9 cellular contexts compared by ENCODE assay signal in the genomic region with DNA sequence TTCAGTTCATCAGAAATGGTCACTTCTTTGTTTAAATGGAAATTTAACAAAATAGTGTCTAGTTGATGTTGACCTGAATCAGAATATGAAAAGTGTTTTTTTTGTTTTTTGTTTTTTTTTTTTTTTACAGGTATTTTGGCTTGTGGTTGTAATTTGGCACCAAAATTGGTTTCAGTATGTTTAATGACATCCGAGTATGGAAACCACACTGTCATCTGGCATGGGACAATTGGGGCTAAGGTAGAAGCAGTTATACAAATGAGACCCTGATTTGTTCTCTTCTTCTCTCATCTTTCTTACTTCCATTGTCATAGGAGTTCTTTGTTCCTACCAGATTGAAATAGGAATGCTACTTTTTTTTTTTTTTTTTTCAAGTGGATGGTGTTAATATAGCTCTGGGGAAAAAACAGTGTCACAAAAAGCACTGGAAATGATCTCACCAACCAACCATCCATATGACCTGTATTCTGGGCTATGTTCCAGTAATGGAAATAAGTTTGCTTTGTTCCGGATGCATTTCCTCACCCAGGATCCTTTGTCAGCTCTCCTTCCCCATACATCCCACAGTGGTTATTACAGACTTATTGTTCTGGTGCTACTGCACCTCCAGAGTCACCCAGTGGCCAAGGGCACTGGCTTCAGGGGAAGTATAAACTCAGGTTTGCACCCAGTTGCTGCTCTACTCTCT.
DNase-seq lines count a peak whose midpoint lies in the region; ATAC-seq and TF ChIP-seq lines count a peak whose summit lies in the region.
"Had no signal": no experiment of that assay in that cellular context is flagged by ENCODE, and none has a peak within 500 bp of the region (broad histone marks: within the 10 kb centered on the region; RNA-seq: fewer than 3 reads in every experiment).

No MANE protein-coding gene starts in this region.

- H3K79me1 ChIP-seq in neuronal stem cell (ENCODE audit: low read depth, low read length), result no peaks in the 10 kb centered on the region

- ATAC-seq in mucosa of descending colon, result peak; percentile 88

- TF ChIP-seq CTCF in mucosa of descending colon (IDR thresholded peaks at IDR 0.05), result no peak
- no peak for TF ChIP-seq CTCF in GM10266 (IDR thresholded peaks at IDR 0.05; ENCODE audit: control insufficient read depth, insufficient read depth, low read depth, missing control alignments)

- H3K4me1 ChIP-seq in mucosa of descending colon (ENCODE audit: low read depth), result no peaks in the 10 kb centered on the region
- H3K4me1 ChIP-seq in neuronal stem cell (ENCODE audit: control insufficient read depth in 2 of 2, insufficient read depth in 1 of 2, low read depth in 1 of 2, low read length in 2 of 2), result peaks cover 3 to 7% of the 10 kb centered on the region in 2 donors

- no peak overlapping the region for H3K4me2 ChIP-seq in neuronal stem cell (ENCODE audit: insufficient read depth, low read length, poor library complexity, severe bottlenecking)

- no CpG with 5 or more reads among the region's 2 CpGs for WGBS in neuronal stem cell (ENCODE audit: extremely low coverage in 2 of 2, insufficient read length in 2 of 2, insufficient replicate concordance in 1 of 2), 2 donors

- H3K18ac ChIP-seq in neuronal stem cell (ENCODE audit: low read length), result no peak overlapping the region

- no peak overlapping the region for H2AK5ac ChIP-seq in neuronal stem cell (ENCODE audit: low read depth, low read length)

- no peak overlapping the region for H3K23ac ChIP-seq in neuronal stem cell (ENCODE audit: low read depth, low read length, poor library complexity)

- H3K9me3 ChIP-seq in mucosa of descending colon (no peaks in the 10 kb centered on the region), neuronal stem cell (replicated peaks in 1 of 2; ENCODE audit: control insufficient read depth in 2 of 2, insufficient read depth in 1 of 2, low read depth in 1 of 2, low read length in 2 of 2) (no peaks in the 10 kb centered on the region)

- H3K4ac ChIP-seq in neuronal stem cell (ENCODE audit: low read length), result no peak overlapping the region

- H3K4me3 ChIP-seq in mucosa of descending colon, result no peak overlapping the region
- H3K4me3 ChIP-seq in neuronal stem cell (ENCODE audit: low read length in 2 of 2), result no peak overlapping the region

- no peak overlapping the region for H3K27ac ChIP-seq in neuronal stem cell (replicated peaks; ENCODE audit: low read length)

- no peak overlapping the region for H2AFZ ChIP-seq in neuronal stem cell (ENCODE audit: low read length)

- intact Hi-C loops in mucosa of descending colon (cut with DNase I, micrococcal nuclease), result no loop called here

- no peak overlapping the region for H2BK120ac ChIP-seq in neuronal stem cell (ENCODE audit: low read depth, low read length)

- no peak overlapping the region for H3K14ac ChIP-seq in neuronal stem cell (ENCODE audit: low read length)

- no peak overlapping the region for H4K91ac ChIP-seq in neuronal stem cell (ENCODE audit: low read depth, low read length, poor library complexity)

- H3K36me3 ChIP-seq in mucosa of descending colon (ENCODE audit: low read depth) (no peaks in the 10 kb centered on the region), neuronal stem cell (replicated peaks in 1 of 2; ENCODE audit: control insufficient read depth in 2 of 2, insufficient read depth in 2 of 2, low read length in 2 of 2) (no peaks in the 10 kb centered on the region)

- no peaks in the 10 kb centered on the region for H3K27me3 ChIP-seq in neuronal stem cell (ENCODE audit: control insufficient read depth in 3 of 3, insufficient read depth in 3 of 3, low read depth in 1 of 3, low read length in 3 of 3)

- no peak overlapping the region for H2BK5ac ChIP-seq in neuronal stem cell (ENCODE audit: low read length)

- H4K8ac ChIP-seq in neuronal stem cell (ENCODE audit: low read depth, low read length), result no peak overlapping the region

- H2BK15ac ChIP-seq in neuronal stem cell (ENCODE audit: low read length), result no peak overlapping the region

- no peak overlapping the region for H2BK12ac ChIP-seq in neuronal stem cell (ENCODE audit: low read length)

- H3K9ac ChIP-seq in neuronal stem cell (ENCODE audit: low read depth, low read length, poor library complexity), result no peak overlapping the region

- DNase-seq in DMS53 treated with DMSO at 0.1 percent for 48 hours (lab: John Stamatoyannopoulos, UW; ENCODE audit: unreplicated experiment) (peak; percentile 58), NCI-H2196 treated with DMSO at 0.1 percent for 48 hours (lab: John Stamatoyannopoulos, UW; ENCODE audit: unreplicated experiment) (peak; percentile 70), dermis microvascular lymphatic vessel endothelial cell (ENCODE audit: low read depth in 2 of 2) (peak; percentile 92 to 95), mucosa of descending colon (peak in 1 of 3 donors; percentile 19), GM10266 (ENCODE audit: extremely low spot score) (no peak), T-helper 9 cell (no peak), neuronal stem cell (ENCODE audit: low spot score) (no peak)
- DNase-seq in activated naive CD4-positive, alpha-beta T cell (lab: John Stamatoyannopoulos, UW), result no peak
- DNase-seq: activated CD4-positive, alpha-beta T cell treated with anti-CD3 and anti-CD28 coated beads for 48 hours had no signal

Comparison
In these comparisons a context has a peak if more than half of its experiments do, and no peak if none do; other contexts are left out.
1. DNase-seq: peak in DMS53 treated with DMSO at 0.1 percent for 48 hours (single experiment), NCI-H2196 treated with DMSO at 0.1 percent for 48 hours (single experiment) and dermis microvascular lymphatic vessel endothelial cell (2 of 2); none in GM10266 (single experiment), T-helper 9 cell (single experiment), neuronal stem cell (single experiment) and activated naive CD4-positive, alpha-beta T cell (0 of 4).